Comparison of ENCODE assay signal across 2 cellular contexts in the genomic region with DNA sequence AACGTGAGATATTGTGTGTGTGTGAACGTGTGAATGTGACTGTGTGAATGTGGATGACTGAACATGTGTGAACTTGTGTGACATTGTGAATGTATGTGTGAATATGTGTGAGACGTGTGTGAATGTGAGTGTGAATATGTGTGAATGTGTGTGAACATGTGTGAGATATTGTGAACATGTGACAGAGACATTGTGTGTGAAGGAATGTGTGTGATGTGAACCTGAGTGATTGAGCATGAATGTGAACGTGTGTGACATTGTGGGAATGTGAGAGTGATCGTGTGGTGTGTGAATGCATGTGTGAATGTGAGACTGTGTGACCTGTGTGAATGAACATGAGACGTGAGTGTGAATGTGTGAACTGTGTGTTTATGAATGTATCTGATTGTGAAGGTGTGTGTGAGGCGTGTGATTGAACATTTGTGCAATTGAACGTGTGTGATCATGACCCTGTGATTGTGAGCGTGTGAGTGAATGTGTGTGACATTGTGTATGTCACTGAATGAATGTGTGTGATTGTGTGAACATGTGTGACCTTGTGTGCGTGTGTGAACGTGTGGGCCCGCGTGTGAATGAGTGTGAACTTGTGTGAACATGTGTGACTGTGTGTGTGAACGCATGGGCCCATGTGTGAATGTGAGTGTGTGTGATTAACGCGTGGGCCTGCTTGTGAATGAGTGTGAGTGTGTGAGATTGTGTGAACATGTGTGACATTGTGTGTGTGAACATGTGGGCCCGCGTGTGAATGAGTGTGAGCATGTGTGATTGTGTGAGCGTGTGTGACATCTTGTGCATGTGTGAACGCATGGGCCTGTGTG.
TF ChIP-seq lines count a peak whose summit lies in the region.

No MANE protein-coding gene starts in this region.

TF ChIP-seq in HEK293, 187 proteins besides CTCF, POLR2A, EP300 and RAD21:
- TF ChIP-seq, protein P1, sequence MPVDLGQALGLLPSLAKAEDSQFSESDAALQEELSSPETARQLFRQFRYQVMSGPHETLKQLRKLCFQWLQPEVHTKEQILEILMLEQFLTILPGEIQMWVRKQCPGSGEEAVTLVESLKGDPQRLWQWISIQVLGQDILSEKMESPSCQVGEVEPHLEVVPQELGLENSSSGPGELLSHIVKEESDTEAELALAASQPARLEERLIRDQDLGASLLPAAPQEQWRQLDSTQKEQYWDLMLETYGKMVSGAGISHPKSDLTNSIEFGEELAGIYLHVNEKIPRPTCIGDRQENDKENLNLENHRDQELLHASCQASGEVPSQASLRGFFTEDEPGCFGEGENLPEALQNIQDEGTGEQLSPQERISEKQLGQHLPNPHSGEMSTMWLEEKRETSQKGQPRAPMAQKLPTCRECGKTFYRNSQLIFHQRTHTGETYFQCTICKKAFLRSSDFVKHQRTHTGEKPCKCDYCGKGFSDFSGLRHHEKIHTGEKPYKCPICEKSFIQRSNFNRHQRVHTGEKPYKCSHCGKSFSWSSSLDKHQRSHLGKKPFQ (tag by site-specific recombination; IDR thresholded peaks at IDR 0.05) = peak; percentile 100
- TF ChIP-seq, protein P2, sequence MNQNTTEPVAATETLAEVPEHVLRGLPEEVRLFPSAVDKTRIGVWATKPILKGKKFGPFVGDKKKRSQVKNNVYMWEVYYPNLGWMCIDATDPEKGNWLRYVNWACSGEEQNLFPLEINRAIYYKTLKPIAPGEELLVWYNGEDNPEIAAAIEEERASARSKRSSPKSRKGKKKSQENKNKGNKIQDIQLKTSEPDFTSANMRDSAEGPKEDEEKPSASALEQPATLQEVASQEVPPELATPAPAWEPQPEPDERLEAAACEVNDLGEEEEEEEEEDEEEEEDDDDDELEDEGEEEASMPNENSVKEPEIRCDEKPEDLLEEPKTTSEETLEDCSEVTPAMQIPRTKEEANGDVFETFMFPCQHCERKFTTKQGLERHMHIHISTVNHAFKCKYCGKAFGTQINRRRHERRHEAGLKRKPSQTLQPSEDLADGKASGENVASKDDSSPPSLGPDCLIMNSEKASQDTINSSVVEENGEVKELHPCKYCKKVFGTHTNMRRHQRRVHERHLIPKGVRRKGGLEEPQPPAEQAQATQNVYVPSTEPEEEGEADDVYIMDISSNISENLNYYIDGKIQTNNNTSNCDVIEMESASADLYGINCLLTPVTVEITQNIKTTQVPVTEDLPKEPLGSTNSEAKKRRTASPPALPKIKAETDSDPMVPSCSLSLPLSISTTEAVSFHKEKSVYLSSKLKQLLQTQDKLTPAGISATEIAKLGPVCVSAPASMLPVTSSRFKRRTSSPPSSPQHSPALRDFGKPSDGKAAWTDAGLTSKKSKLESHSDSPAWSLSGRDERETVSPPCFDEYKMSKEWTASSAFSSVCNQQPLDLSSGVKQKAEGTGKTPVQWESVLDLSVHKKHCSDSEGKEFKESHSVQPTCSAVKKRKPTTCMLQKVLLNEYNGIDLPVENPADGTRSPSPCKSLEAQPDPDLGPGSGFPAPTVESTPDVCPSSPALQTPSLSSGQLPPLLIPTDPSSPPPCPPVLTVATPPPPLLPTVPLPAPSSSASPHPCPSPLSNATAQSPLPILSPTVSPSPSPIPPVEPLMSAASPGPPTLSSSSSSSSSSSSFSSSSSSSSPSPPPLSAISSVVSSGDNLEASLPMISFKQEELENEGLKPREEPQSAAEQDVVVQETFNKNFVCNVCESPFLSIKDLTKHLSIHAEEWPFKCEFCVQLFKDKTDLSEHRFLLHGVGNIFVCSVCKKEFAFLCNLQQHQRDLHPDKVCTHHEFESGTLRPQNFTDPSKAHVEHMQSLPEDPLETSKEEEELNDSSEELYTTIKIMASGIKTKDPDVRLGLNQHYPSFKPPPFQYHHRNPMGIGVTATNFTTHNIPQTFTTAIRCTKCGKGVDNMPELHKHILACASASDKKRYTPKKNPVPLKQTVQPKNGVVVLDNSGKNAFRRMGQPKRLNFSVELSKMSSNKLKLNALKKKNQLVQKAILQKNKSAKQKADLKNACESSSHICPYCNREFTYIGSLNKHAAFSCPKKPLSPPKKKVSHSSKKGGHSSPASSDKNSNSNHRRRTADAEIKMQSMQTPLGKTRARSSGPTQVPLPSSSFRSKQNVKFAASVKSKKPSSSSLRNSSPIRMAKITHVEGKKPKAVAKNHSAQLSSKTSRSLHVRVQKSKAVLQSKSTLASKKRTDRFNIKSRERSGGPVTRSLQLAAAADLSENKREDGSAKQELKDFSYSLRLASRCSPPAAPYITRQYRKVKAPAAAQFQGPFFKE (tag by site-specific recombination; IDR thresholded peaks at IDR 0.05; ENCODE audit: borderline replicate concordance) = peak; percentile 23; the same call in 1 of the 2 replicates
- TF ChIP-seq ZNF350 (tag by site-specific recombination; IDR thresholded peaks at IDR 0.05) (no peak), ZNF792 (tag by site-specific recombination; IDR thresholded peaks at IDR 0.05) (no peak), OSR2 (tag by site-specific recombination; IDR thresholded peaks at IDR 0.05) (no peak), ZNF114 (tag by site-specific recombination; IDR thresholded peaks at IDR 0.05) (peak; percentile 77; the same call in 1 of the 2 replicates), ZNF37A (tag by site-specific recombination; IDR thresholded peaks at IDR 0.05) (no peak)
TF ChIP-seq in HEK293: peak in this region for 3.

TF ChIP-seq in GM12878, 131 proteins besides CTCF, POLR2A, EP300 and RAD21:
- TF ChIP-seq, protein P3, sequence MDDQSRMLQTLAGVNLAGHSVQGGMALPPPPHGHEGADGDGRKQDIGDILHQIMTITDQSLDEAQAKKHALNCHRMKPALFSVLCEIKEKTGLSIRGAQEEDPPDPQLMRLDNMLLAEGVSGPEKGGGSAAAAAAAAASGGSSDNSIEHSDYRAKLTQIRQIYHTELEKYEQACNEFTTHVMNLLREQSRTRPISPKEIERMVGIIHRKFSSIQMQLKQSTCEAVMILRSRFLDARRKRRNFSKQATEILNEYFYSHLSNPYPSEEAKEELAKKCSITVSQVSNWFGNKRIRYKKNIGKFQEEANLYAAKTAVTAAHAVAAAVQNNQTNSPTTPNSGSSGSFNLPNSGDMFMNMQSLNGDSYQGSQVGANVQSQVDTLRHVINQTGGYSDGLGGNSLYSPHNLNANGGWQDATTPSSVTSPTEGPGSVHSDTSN (IDR thresholded peaks at IDR 0.05; ENCODE audit: insufficient replicate concordance, low read depth, low read length) = peak; percentile 22
- no peak for TF ChIP-seq CREM (IDR thresholded peaks at IDR 0.05; ENCODE audit: low read depth)
- no peak for TF ChIP-seq ZNF274 (IDR thresholded peaks at IDR 0.05; ENCODE audit: insufficient read depth, insufficient read length)
- peak; percentile 5 for TF ChIP-seq NR2C2 (IDR thresholded peaks at IDR 0.05; ENCODE audit: borderline replicate concordance, control insufficient read depth, insufficient read length, low read depth)
- TF ChIP-seq NFIC (IDR thresholded peaks at IDR 0.05; ENCODE audit: low read depth, low read length) = peak; percentile 43
- TF ChIP-seq, protein P4, sequence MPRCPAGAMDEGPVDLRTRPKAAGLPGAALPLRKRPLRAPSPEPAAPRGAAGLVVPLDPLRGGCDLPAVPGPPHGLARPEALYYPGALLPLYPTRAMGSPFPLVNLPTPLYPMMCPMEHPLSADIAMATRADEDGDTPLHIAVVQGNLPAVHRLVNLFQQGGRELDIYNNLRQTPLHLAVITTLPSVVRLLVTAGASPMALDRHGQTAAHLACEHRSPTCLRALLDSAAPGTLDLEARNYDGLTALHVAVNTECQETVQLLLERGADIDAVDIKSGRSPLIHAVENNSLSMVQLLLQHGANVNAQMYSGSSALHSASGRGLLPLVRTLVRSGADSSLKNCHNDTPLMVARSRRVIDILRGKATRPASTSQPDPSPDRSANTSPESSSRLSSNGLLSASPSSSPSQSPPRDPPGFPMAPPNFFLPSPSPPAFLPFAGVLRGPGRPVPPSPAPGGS (IDR thresholded peaks at IDR 0.05; ENCODE audit: borderline replicate concordance, insufficient read depth, low read depth, low read length, poor library complexity, severe bottlenecking) = peak; percentile 82
- TF ChIP-seq POLR2AphosphoS5 (IDR thresholded peaks at IDR 0.05; ENCODE audit: low read length) = 0 out of 2 replicates have a peak, but pooled peaks have one; percentile 26
TF ChIP-seq in GM12878: peak in this region for 5.
